In the genomic region with DNA sequence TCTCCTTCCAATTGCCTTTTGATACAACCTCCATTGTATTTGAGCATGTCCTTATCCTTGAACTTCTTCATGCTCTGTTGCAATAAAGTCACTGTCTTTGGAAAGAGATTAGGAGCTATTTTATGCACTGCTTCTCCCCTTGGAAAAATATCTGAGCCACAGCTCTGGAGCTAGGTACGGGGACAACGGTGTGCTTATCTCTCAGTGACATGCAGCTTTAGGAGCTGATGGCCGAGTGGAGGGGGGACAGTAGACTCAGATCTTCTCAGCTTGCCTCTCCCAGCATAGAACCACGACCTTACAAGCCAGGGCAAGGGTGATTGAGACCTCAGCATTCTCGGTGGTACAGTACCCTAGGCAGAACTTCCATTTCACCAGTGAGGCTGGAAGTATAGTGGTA, we compare ENCODE assay signal across 26 cellular contexts.
"Had no signal": no experiment of that assay in that cellular context is flagged by ENCODE, and none has a peak within 500 bp of the region (broad histone marks: within the 10 kb centered on the region; RNA-seq: fewer than 3 reads in every experiment).

No MANE protein-coding gene starts in this region.

- H3K27ac Mint-ChIP-seq: naive B cell; naive thymus-derived CD8-positive, alpha-beta T cell; natural killer cell treated with Interleukin-12 subunit alpha and Interleukin-12 subunit beta and Interleukin-15 and Interleukin-18, amount 100 ng/mL, for 72 hours; nephron progenitor cell; progenitor cell of endocrine pancreas; stimulated activated effector memory CD8-positive, alpha-beta T cell treated with anti-CD3 and anti-CD28 coated beads, Interleukin-12 subunit alpha, Interleukin-12 subunit beta, amount 100 ng/mL, for 72 hours; stimulated activated naive B cell treated with anti-CD40 and anti-IgM and Interleukin-4, amounts not matched to agents 10 μg/mL and 1 μg/mL and 100 μg/mL, for 72 hours; stimulated activated naive CD8-positive, alpha-beta T cell treated with anti-CD3 and anti-CD28 coated beads, Interleukin-15, Interleukin-2, amounts not matched to agents 100 ng/mL and 50 ng/mL, for 24 hours had no signal

- DNase-seq: naive B cell; naive thymus-derived CD8-positive, alpha-beta T cell; nephron progenitor cell; nucleus accumbens; ovary; posterior cingulate gyrus; psoas muscle; right cardiac atrium; right lobe of liver; sigmoid colon; small intestine; stimulated activated CD4-positive, alpha-beta T cell treated with anti-CD3 and anti-CD28 coated beads, Interleukin-15, amount 100 ng/mL, for 24 hours; stimulated activated CD4-positive, alpha-beta T cell treated with anti-CD3 and anti-CD28 coated beads, Interleukin-2, amount 100 ng/mL, for 24 hours; stimulated activated CD4-positive, alpha-beta T cell treated with anti-CD3 and anti-CD28 coated beads, Interleukin-4, amount 100 ng/mL, for 1 hour; stimulated activated naive B cell treated with anti-CD40 and anti-IgM and Interleukin-4, amounts not matched to agents 10 μg/mL and 1 μg/mL and 100 μg/mL, for 72 hours; stimulated activated naive CD4-positive, alpha-beta T cell treated with Interleukin-2 at 50 U/mL for 16 hours; stomach; thyroid gland; trophoblast cell; upper lobe of left lung; uterus had no signal

- H3K4me1 Mint-ChIP-seq: naive B cell; naive thymus-derived CD8-positive, alpha-beta T cell; nephron progenitor cell; neural crest cell; stimulated activated effector memory CD8-positive, alpha-beta T cell treated with anti-CD3 and anti-CD28 coated beads, Interleukin-12 subunit alpha, Interleukin-12 subunit beta, amount 100 ng/mL, for 72 hours; stimulated activated naive B cell treated with anti-CD40 and anti-IgM and Interleukin-4, amounts not matched to agents 10 μg/mL and 1 μg/mL and 100 μg/mL, for 72 hours had no signal

- H3K36me3 Mint-ChIP-seq: stimulated activated effector memory CD8-positive, alpha-beta T cell treated with anti-CD3 and anti-CD28 coated beads, Interleukin-12 subunit alpha, Interleukin-12 subunit beta, amount 100 ng/mL, for 72 hours had no signal

- H3K4me3 Mint-ChIP-seq: naive thymus-derived CD8-positive, alpha-beta T cell; natural killer cell treated with Interleukin-12 subunit alpha and Interleukin-12 subunit beta and Interleukin-15 and Interleukin-18, amount 100 ng/mL, for 72 hours; nephron progenitor cell; neural crest cell; stimulated activated effector memory CD8-positive, alpha-beta T cell treated with anti-CD3 and anti-CD28 coated beads, Interleukin-12 subunit alpha, Interleukin-12 subunit beta, amount 100 ng/mL, for 72 hours; stimulated activated naive B cell treated with anti-CD40 and anti-IgM and Interleukin-4, amounts not matched to agents 10 μg/mL and 1 μg/mL and 100 μg/mL, for 72 hours; stimulated activated naive CD8-positive, alpha-beta T cell treated with anti-CD3 and anti-CD28 coated beads, Interleukin-15, Interleukin-2, amounts not matched to agents 100 ng/mL and 50 ng/mL, for 24 hours had no signal

- ATAC-seq: naive thymus-derived CD8-positive, alpha-beta T cell; natural killer cell treated with Interleukin-12 subunit alpha and Interleukin-12 subunit beta and Interleukin-15 and Interleukin-18, amount 100 ng/mL, for 72 hours; psoas muscle; right cardiac atrium; right lobe of liver; stimulated activated effector memory CD8-positive, alpha-beta T cell treated with anti-CD3 and anti-CD28 coated beads, Interleukin-12 subunit alpha, Interleukin-12 subunit beta, amount 100 ng/mL, for 72 hours; stimulated activated naive B cell treated with anti-CD40 and anti-IgM and Interleukin-4, amounts not matched to agents 10 μg/mL and 1 μg/mL and 100 μg/mL, for 72 hours had no signal
